Comparison of ENCODE assay signal across 26 cellular contexts in genomic region chr14:58129208-58129607, GRCh38. TPM values are rescaled to one million over a fixed set of nuclear protein-coding genes. Genes with fewer than 3 reads are reported as not detected.
DNase-seq lines count a peak whose midpoint lies in the region; ATAC-seq and TF ChIP-seq lines count a peak whose summit lies in the region.
"Had no signal": no experiment of that assay in that cellular context is flagged by ENCODE, and none has a peak within 500 bp of the region (broad histone marks: within the 10 kb centered on the region; RNA-seq: fewer than 3 reads in every experiment).

No MANE protein-coding gene starts in this region.

- no peak overlapping the region for H3K18ac ChIP-seq in H9 (ENCODE audit: insufficient read length, low read depth, low read length)

- no peaks in the 10 kb centered on the region for H3K79me1 ChIP-seq in H9 (ENCODE audit: insufficient read depth, low read depth, low read length, poor library complexity, severe bottlenecking)

- H2BK120ac ChIP-seq in H9 (ENCODE audit: low read depth, low read length, poor library complexity, severe bottlenecking): no peak overlapping the region

- H3K9me3 ChIP-seq in H9 (ENCODE audit: control insufficient read depth, low read depth, low read length): no peaks in the 10 kb centered on the region
- H3K9me3 ChIP-seq in left lung: peaks cover 0 to 13% of the 10 kb centered on the region in 2 donors
- H3K9me3 ChIP-seq: ascending aorta, gastrocnemius medialis, SJCRH30 had no signal

- H2BK15ac ChIP-seq in H9 (ENCODE audit: low read depth, low read length): no peak overlapping the region

- H3K23ac ChIP-seq in H9 (ENCODE audit: insufficient read length, low read depth, low read length): no peak overlapping the region

- H3K27ac ChIP-seq in H9 (ENCODE audit: insufficient read length, low read depth, low read length) (no peak overlapping the region), left lung (no peak overlapping the region)
- H3K27ac ChIP-seq: ascending aorta, gastrocnemius medialis, SJCRH30 had no signal

- peaks cover 17 to 18% of the 10 kb centered on the region in 2 experiments for H3K9me3 Mint-ChIP-seq in H9
- H3K9me3 Mint-ChIP-seq in neural crest cell: peaks cover 10% of the 10 kb centered on the region

- H3K14ac ChIP-seq in H9 (ENCODE audit: insufficient read depth, low read length): no peak overlapping the region

- H3K23me2 ChIP-seq in H9 (ENCODE audit: insufficient read length, low read depth, low read length, poor library complexity, severe bottlenecking): no peaks in the 10 kb centered on the region

- H3K36me3 Mint-ChIP-seq in H9 (ENCODE audit: insufficient read depth in 1 of 3, low read depth in 3 of 3): peaks cover 20 to 57% (median 40%) of the 10 kb centered on the region in 3 experiments
- H3K36me3 Mint-ChIP-seq in neural crest cell (ENCODE audit: low read depth): peaks cover 25% of the 10 kb centered on the region
- H3K36me3 Mint-ChIP-seq: activated naive CD4-positive, alpha-beta T cell treated with anti-CD3 and anti-CD28 coated beads, Interleukin-2, amount 10 ng/mL, durations not matched to agents 7 days and 5 days had no signal

- no peak overlapping the region for H2BK12ac ChIP-seq in H9 (ENCODE audit: insufficient read length, low read depth, low read length)

- no peaks in the 10 kb centered on the region for H3K27me3 ChIP-seq in H9 (ENCODE audit: insufficient read depth, low read length)
- H3K27me3 ChIP-seq in left lung: no peaks in the 10 kb centered on the region
- H3K27me3 ChIP-seq: ascending aorta, gastrocnemius medialis, SJCRH30 had no signal

- H3K4me3 ChIP-seq in cardiac fibroblast (replicated peaks in 1 of 2; ENCODE audit: low read depth in 2 of 2, low read length in 2 of 2) (no peak overlapping the region), left lung (no peak overlapping the region)
- H3K4me3 ChIP-seq: ascending aorta, gastrocnemius medialis, SJCRH30 had no signal

- DNase-seq in DMS 273 (lab: John Stamatoyannopoulos, UW; ENCODE audit: unreplicated experiment) (peak; percentile 9), DMS 273 treated with DMSO at 0.1 percent for 48 hours (lab: John Stamatoyannopoulos, UW) (no peak), H9 (no peak), cardiac fibroblast (ENCODE audit: low read depth in 2 of 2) (no peak), neural crest cell (ENCODE audit: low read depth, low spot score) (no peak), LoVo (ENCODE audit: low spot score) (no peak), left lung (no peak), NCI-H1048 (lab: John Stamatoyannopoulos, UW) (no peak)
- DNase-seq: 8988T; activated B cell treated with CpG ODN at 0.5 μM for 24 hours; activated CD8-positive, alpha-beta T cell treated with anti-CD3 and anti-CD28 coated beads, Interleukin-2, amount 10 ng/mL, durations not matched to agents 7 days and 5 days; activated naive CD4-positive, alpha-beta T cell treated with anti-CD3 and anti-CD28 coated beads, Interleukin-2, amount 10 ng/mL, durations not matched to agents 7 days and 5 days; activated T-cell treated with anti-CD3 and anti-CD28 coated beads, Interleukin-2, amount 50 U/mL, for 24 hours; DMS153; gastrocnemius medialis; KG1; natural killer cell; NCI-H1105; NCI-H2081; NCI-H510A; SJCRH30; small intestine; stimulated activated CD4-positive, alpha-beta T cell treated with anti-CD3 and anti-CD28 coated beads, Interleukin-4, amount 100 ng/mL, for 1 hour had no signal

- H3K4me2 ChIP-seq in H9 (ENCODE audit: insufficient read depth, insufficient read length, low read length): no peak overlapping the region

- no peak overlapping the region for H4K5ac ChIP-seq in H9 (ENCODE audit: insufficient read length, low read depth, low read length)

- H3K4me1 ChIP-seq in H9 (ENCODE audit: insufficient read depth, low read length) (no peaks in the 10 kb centered on the region), left lung (no peaks in the 10 kb centered on the region)
- H3K4me1 ChIP-seq: gastrocnemius medialis, SJCRH30 had no signal

- no CpG with 5 or more reads among the region's 4 CpGs for WGBS in H9 (ENCODE audit: extremely low coverage, insufficient read length, low lambda C conversion rate)

- H3T11ph ChIP-seq in H9 (ENCODE audit: low read length): no peak overlapping the region

- no peak overlapping the region for H3K4me3 Mint-ChIP-seq in H9
- no peak overlapping the region for H3K4me3 Mint-ChIP-seq in neural crest cell
- H3K4me3 Mint-ChIP-seq: activated B cell treated with CpG ODN at 0.5 μM for 24 hours; activated CD8-positive, alpha-beta T cell treated with anti-CD3 and anti-CD28 coated beads, Interleukin-2, amount 10 ng/mL, durations not matched to agents 7 days and 5 days; activated naive CD4-positive, alpha-beta T cell treated with anti-CD3 and anti-CD28 coated beads, Interleukin-2, amount 10 ng/mL, durations not matched to agents 7 days and 5 days; activated T-cell treated with anti-CD3 and anti-CD28 coated beads, Interleukin-2, amount 50 U/mL, for 24 hours; memory B cell; natural killer cell had no signal

- H3K27me3 Mint-ChIP-seq in H9 (ENCODE audit: low read depth) (no peaks in the 10 kb centered on the region; the same call in 1 of the 2 replicates), neural crest cell (ENCODE audit: low read depth) (no peaks in the 10 kb centered on the region)

- no peaks in the 10 kb centered on the region for H3K79me2 ChIP-seq in H9 (ENCODE audit: insufficient read depth, low read length)

- H4K8ac ChIP-seq in H9 (replicated peaks; ENCODE audit: insufficient read length, low read depth, low read length): no peak overlapping the region

- ATAC-seq in left lung: no peak
- ATAC-seq: activated CD8-positive, alpha-beta T cell treated with anti-CD3 and anti-CD28 coated beads, Interleukin-2, amount 10 ng/mL, durations not matched to agents 7 days and 5 days; gastrocnemius medialis; natural killer cell had no signal

- H4K91ac ChIP-seq in H9 (ENCODE audit: insufficient read length, low read depth, low read length): no peak overlapping the region

- H3K4me1 Mint-ChIP-seq in H9 (peaks cover 5 to 10% of the 10 kb centered on the region in 2 experiments), neural crest cell (peaks cover 5% of the 10 kb centered on the region)
- H3K4me1 Mint-ChIP-seq: activated B cell treated with CpG ODN at 0.5 μM for 24 hours; activated naive CD4-positive, alpha-beta T cell treated with anti-CD3 and anti-CD28 coated beads, Interleukin-2, amount 10 ng/mL, durations not matched to agents 7 days and 5 days; memory B cell; natural killer cell had no signal

- H2AK5ac ChIP-seq in H9 (ENCODE audit: insufficient read length, low read length): no peak overlapping the region

- TF ChIP-seq CTCF in H9 (conservative IDR thresholded peaks at IDR 0.05) (peak; percentile 53; the same call in 2 of the 3 replicates), cardiac fibroblast (IDR thresholded peaks at IDR 0.05; ENCODE audit: low read depth, low read length) (peak; percentile 23), neural crest cell (conservative IDR thresholded peaks at IDR 0.05) (peak; percentile 43), left lung (IDR thresholded peaks at IDR 0.05) (no peak)

- intact Hi-C loops in left lung (cut with DNase I): no loop called here

- H2AFZ ChIP-seq in H9 (ENCODE audit: low read length): no peak overlapping the region

- H4K20me1 ChIP-seq in H9 (ENCODE audit: control insufficient read depth, insufficient read depth, insufficient read length): no peaks in the 10 kb centered on the region

- no peak overlapping the region for H3K9ac ChIP-seq in H9 (ENCODE audit: extremely low read depth, insufficient read length, low read length)

- H2BK20ac ChIP-seq in H9 (ENCODE audit: low read depth, low read length, poor library complexity, severe bottlenecking): no peak overlapping the region

- H3K36me3 ChIP-seq in left lung: no peaks in the 10 kb centered on the region
- H3K36me3 ChIP-seq: gastrocnemius medialis, SJCRH30 had no signal

- no peak overlapping the region for H2BK5ac ChIP-seq in H9 (ENCODE audit: insufficient read length, low read length)

- H3K56ac ChIP-seq in H9 (ENCODE audit: insufficient read length, low read depth, low read length): no peak overlapping the region

- H3K4ac ChIP-seq in H9 (ENCODE audit: low read depth, low read length): no peak overlapping the region

- H3K27ac Mint-ChIP-seq in H9: no peak overlapping the region
- H3K27ac Mint-ChIP-seq in neural crest cell (ENCODE audit: unreplicated experiment): no peak overlapping the region
- H3K27ac Mint-ChIP-seq: activated B cell treated with CpG ODN at 0.5 μM for 24 hours; activated CD8-positive, alpha-beta T cell treated with anti-CD3 and anti-CD28 coated beads, Interleukin-2, amount 10 ng/mL, durations not matched to agents 7 days and 5 days; activated naive CD4-positive, alpha-beta T cell treated with anti-CD3 and anti-CD28 coated beads, Interleukin-2, amount 10 ng/mL, durations not matched to agents 7 days and 5 days; activated T-cell treated with anti-CD3 and anti-CD28 coated beads, Interleukin-2, amount 50 U/mL, for 24 hours; memory B cell; natural killer cell had no signal

RNA-seq across cellular contexts. Expression of gene ARMH4, which starts 22.8 kb away (rescaled TPM):
- total RNA-seq in H9 (2021) (38.7 and 42.6 TPM in 2 replicates), neural crest cell (31.2 and 36.2 TPM in 2 replicates), left lung (1 to 10 TPM; 2.0 to 9.7 TPM)
- total RNA-seq: activated B cell treated with CpG ODN at 0.5 μM for 24 hours; activated CD8-positive, alpha-beta T cell treated with anti-CD3 and anti-CD28 coated beads, Interleukin-2, amount 10 ng/mL, durations not matched to agents 7 days and 5 days; T-helper 2 cell treated with Interferon-gamma antibody and Interleukin-4, amounts not matched to agents 100 ng/mL and 5 ng/mL, for 36 hours had no signal

Comparison
In these comparisons a context has a peak if more than half of its experiments do, and no peak if none do; other contexts are left out.
1. CTCF ChIP-seq: peak in H9 (single experiment), cardiac fibroblast (single experiment) and neural crest cell (single experiment); none in left lung (0 of 2).